In genomic region chr17:73882590-73882989, GRCh38 we compare ENCODE assay signal across 23 cellular contexts.
"Had no signal": no experiment of that assay in that cellular context is flagged by ENCODE, and none has a peak within 500 bp of the region (broad histone marks: within the 10 kb centered on the region; RNA-seq: fewer than 3 reads in every experiment).

No MANE protein-coding gene starts in this region.

- DNase-seq: Kasumi-1, KG1, MG63, NCI-H1417 treated with DMSO at 0.1 percent for 48 hours, NCI-H1436 treated with DMSO at 0.1 percent for 48 hours, NCI-H1694 treated with DMSO at 0.1 percent for 48 hours, NCI-H187 treated with DMSO at 0.1 percent for 48 hours, NCI-H2029, NCI-H2171 treated with DMSO at 0.1 percent for 48 hours, NCI-H2227 treated with DMSO at 0.1 percent for 48 hours, NCI-H345, NCI-H446, NCI-H510A treated with DMSO at 0.1 percent for 48 hours, NCI-H524 treated with DMSO at 0.1 percent for 48 hours, NCI-H526 treated with DMSO at 0.1 percent for 48 hours, NCI-H774, PC-9, SHP77, SIG-M5, SJCRH30 had no signal

- ATAC-seq: Panc1, Right ventricle myocardium inferior, SK-N-SH treated with all-trans-retinoic acid at 6 μM for 48 hours had no signal
